ENCODE assay signal across 20 cellular contexts in the genomic region with DNA sequence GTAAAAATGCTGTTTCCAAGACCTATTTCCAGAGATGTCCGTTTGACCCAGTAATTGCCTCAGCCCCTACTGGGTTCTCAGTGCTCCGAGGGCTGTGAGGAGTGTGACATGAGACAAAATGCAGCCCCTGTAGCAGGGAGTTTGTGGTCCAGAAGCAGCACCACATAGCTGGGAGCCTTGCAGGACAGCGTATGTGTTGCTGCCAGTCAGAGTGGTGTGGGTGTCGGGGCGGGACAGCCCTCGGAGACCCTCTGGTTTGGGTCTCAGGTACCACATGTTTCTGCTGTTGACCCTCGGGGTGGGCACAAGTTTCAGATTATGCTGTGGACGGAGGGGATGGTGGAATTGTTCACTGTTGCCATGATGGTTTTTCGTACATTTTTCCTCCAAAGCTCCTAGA.
"Had no signal": no experiment of that assay in that cellular context is flagged by ENCODE, and none has a peak within 500 bp of the region (broad histone marks: within the 10 kb centered on the region; RNA-seq: fewer than 3 reads in every experiment).

No MANE protein-coding gene starts in this region.

- ATAC-seq: left lobe of liver, lower lobe of right lung had no signal

- H3K36me3 Mint-ChIP-seq: activated naive CD4-positive, alpha-beta T cell treated with anti-CD3 and anti-CD28 coated beads, Interleukin-2, amount 50 U/mL, for 24 hours had no signal

- H3K4me3 Mint-ChIP-seq: activated CD4-positive, alpha-beta memory T cell treated with anti-CD3 and anti-CD28 coated beads for 36 hours; activated naive CD4-positive, alpha-beta T cell treated with anti-CD3 and anti-CD28 coated beads, Interleukin-2, amount 50 U/mL, for 24 hours; stimulated activated naive CD8-positive, alpha-beta T cell treated with anti-CD3 and anti-CD28 coated beads, Interleukin-15, Interleukin-2, amounts not matched to agents 100 ng/mL and 50 ng/mL, for 24 hours; T-helper 1 cell treated with Interleukin-12 subunit alpha and Interleukin-12 subunit beta and Interleukin-4 antibody, amounts not matched to agents 30 μg/mL and 1 μg/mL, for 36 hours had no signal

- H3K4me3 ChIP-seq: coronary artery, lower lobe of right lung, mucosa of descending colon, sigmoid colon, smooth muscle cell, thyroid gland had no signal

- H3K4me2 ChIP-seq: smooth muscle cell had no signal

- H3K36me3 ChIP-seq: lower lobe of right lung, sigmoid colon, thyroid gland had no signal

- H3K9me3 Mint-ChIP-seq: activated CD4-positive, alpha-beta memory T cell treated with anti-CD3 and anti-CD28 coated beads for 36 hours; activated naive CD4-positive, alpha-beta T cell treated with anti-CD3 and anti-CD28 coated beads, Interleukin-2, amount 50 U/mL, for 24 hours; stimulated activated naive CD8-positive, alpha-beta T cell treated with anti-CD3 and anti-CD28 coated beads, Interleukin-15, Interleukin-2, amounts not matched to agents 100 ng/mL and 50 ng/mL, for 24 hours; T-helper 1 cell treated with Interleukin-12 subunit alpha and Interleukin-12 subunit beta and Interleukin-4 antibody, amounts not matched to agents 30 μg/mL and 1 μg/mL, for 36 hours had no signal

- DNase-seq: activated CD4-positive, alpha-beta memory T cell treated with anti-CD3 and anti-CD28 coated beads for 36 hours; activated CD4-positive, alpha-beta T cell treated with anti-CD3 and anti-CD28 coated beads for 4 hours; activated CD4-positive, CD25-positive, alpha-beta regulatory T cell; activated gamma-delta T cell treated with Interleukin-2 at 50 U/mL for 16 hours; lower lobe of right lung; mesendoderm; retina; sigmoid colon; stimulated activated CD4-positive, alpha-beta T cell treated with anti-CD3 and anti-CD28 coated beads, Interleukin-4, amount 100 ng/mL, for 1 hour; substantia nigra had no signal

- H3K27me3 ChIP-seq: sigmoid colon, thyroid gland had no signal

- H3K27ac ChIP-seq: coronary artery, epithelial cell of prostate, lower lobe of right lung, sigmoid colon, thyroid gland had no signal

- H3K9me3 ChIP-seq: lower lobe of right lung, mucosa of descending colon, sigmoid colon, thyroid gland had no signal

- H3K27me3 Mint-ChIP-seq: activated CD4-positive, alpha-beta memory T cell treated with anti-CD3 and anti-CD28 coated beads for 36 hours; activated naive CD4-positive, alpha-beta T cell treated with anti-CD3 and anti-CD28 coated beads, Interleukin-2, amount 50 U/mL, for 24 hours; progenitor cell of endocrine pancreas; stimulated activated naive CD8-positive, alpha-beta T cell treated with anti-CD3 and anti-CD28 coated beads, Interleukin-15, Interleukin-2, amounts not matched to agents 100 ng/mL and 50 ng/mL, for 24 hours had no signal

- H3K27ac Mint-ChIP-seq: activated CD4-positive, alpha-beta memory T cell treated with anti-CD3 and anti-CD28 coated beads for 36 hours; progenitor cell of endocrine pancreas; stimulated activated naive CD8-positive, alpha-beta T cell treated with anti-CD3 and anti-CD28 coated beads, Interleukin-15, Interleukin-2, amounts not matched to agents 100 ng/mL and 50 ng/mL, for 24 hours; T-helper 1 cell treated with Interleukin-12 subunit alpha and Interleukin-12 subunit beta and Interleukin-4 antibody, amounts not matched to agents 30 μg/mL and 1 μg/mL, for 36 hours had no signal
